In genomic region chr10:84921701-84922100, GRCh38 we compare ENCODE assay signal across 35 cellular contexts.
DNase-seq lines count a peak whose midpoint lies in the region; ATAC-seq lines count a peak whose summit lies in the region.
"Had no signal": no experiment of that assay in that cellular context is flagged by ENCODE, and none has a peak within 500 bp of the region (broad histone marks: within the 10 kb centered on the region; RNA-seq: fewer than 3 reads in every experiment).

No MANE protein-coding gene starts in this region.

- no peaks in the 10 kb centered on the region for H3K4me1 Mint-ChIP-seq in naive thymus-derived CD4-positive, alpha-beta T cell
- H3K4me1 Mint-ChIP-seq: B cell; CD14-positive monocyte; CD4-positive, alpha-beta memory T cell; CD4-positive, CD25-positive, alpha-beta regulatory T cell; CD8-positive, alpha-beta memory T cell had no signal

- CTCF ChIA-PET in naive thymus-derived CD4-positive, alpha-beta T cell (lab: Charles Lee), result no interaction called here

- no peaks in the 10 kb centered on the region for H3K36me3 Mint-ChIP-seq in naive thymus-derived CD4-positive, alpha-beta T cell
- H3K36me3 Mint-ChIP-seq: CD14-positive monocyte; CD4-positive, alpha-beta memory T cell; CD4-positive, CD25-positive, alpha-beta regulatory T cell; CD8-positive, alpha-beta memory T cell; CD8-positive, alpha-beta T cell had no signal

- H3K36me3 ChIP-seq in naive thymus-derived CD4-positive, alpha-beta T cell (ENCODE audit: control insufficient read depth in 2 of 3, insufficient read depth in 3 of 3, low read length in 3 of 3), result no peaks in the 10 kb centered on the region
- H3K36me3 ChIP-seq: BE2C; BLaER1; BLaER1 treated with 17β-estradiol and CSF1 and Interleukin-3, amounts not matched to agents 10 nM and 100 nM had no signal

- no peak overlapping the region for H3K27ac Mint-ChIP-seq in naive thymus-derived CD4-positive, alpha-beta T cell
- H3K27ac Mint-ChIP-seq: B cell; CD14-positive monocyte; CD4-positive, alpha-beta memory T cell; CD4-positive, alpha-beta T cell; CD4-positive, CD25-positive, alpha-beta regulatory T cell; CD8-positive, alpha-beta memory T cell; CD8-positive, alpha-beta T cell had no signal

- H3K27me3 ChIP-seq in naive thymus-derived CD4-positive, alpha-beta T cell (ENCODE audit: control insufficient read depth in 2 of 2, insufficient read depth in 2 of 2, low read length in 2 of 2), result no peaks in the 10 kb centered on the region
- H3K27me3 ChIP-seq: BLaER1; BLaER1 treated with 17β-estradiol and CSF1 and Interleukin-3, amounts not matched to agents 10 nM and 100 nM had no signal

- H3K4me3 Mint-ChIP-seq in naive thymus-derived CD4-positive, alpha-beta T cell, result no peak overlapping the region
- H3K4me3 Mint-ChIP-seq: B cell; CD14-positive monocyte; CD4-positive, alpha-beta memory T cell; CD4-positive, alpha-beta T cell; CD4-positive, CD25-positive, alpha-beta regulatory T cell; CD8-positive, alpha-beta memory T cell; CD8-positive, alpha-beta T cell had no signal

- no peak overlapping the region for H3K27ac ChIP-seq in naive thymus-derived CD4-positive, alpha-beta T cell (ENCODE audit: low read depth, low read length)
- H3K27ac ChIP-seq: 22Rv1; A549; BLaER1; BLaER1 treated with 17β-estradiol and CSF1 and Interleukin-3, amounts not matched to agents 10 nM and 100 nM; C4-2B had no signal

- no peaks in the 10 kb centered on the region for H3K9me3 ChIP-seq in naive thymus-derived CD4-positive, alpha-beta T cell (ENCODE audit: control insufficient read depth in 2 of 3, low read length in 3 of 3)
- H3K9me3 ChIP-seq: A549, BE2C, Caco-2 had no signal

- no peak for ATAC-seq in HG03521 (IDR thresholded peaks at IDR 0.05; ENCODE audit: unreplicated experiment)
- no peak for ATAC-seq in HG02870 (IDR thresholded peaks at IDR 0.05; ENCODE audit: unreplicated experiment)
- ATAC-seq in naive thymus-derived CD4-positive, alpha-beta T cell, result no peak
- ATAC-seq: A549; CD8-positive, alpha-beta T cell had no signal

- H3K27me3 Mint-ChIP-seq in naive thymus-derived CD4-positive, alpha-beta T cell, result peaks cover 0 to 9% (median 5%) of the 10 kb centered on the region in 5 donors
- H3K27me3 Mint-ChIP-seq: B cell; CD4-positive, alpha-beta memory T cell; CD4-positive, CD25-positive, alpha-beta regulatory T cell had no signal

- POLR2A ChIA-PET in naive thymus-derived CD4-positive, alpha-beta T cell (lab: Charles Lee), result no interaction called here

- no peaks in the 10 kb centered on the region for H3K4me1 ChIP-seq in naive thymus-derived CD4-positive, alpha-beta T cell (ENCODE audit: control insufficient read depth in 2 of 2, insufficient read depth in 2 of 2, low read length in 2 of 2)
- H3K4me1 ChIP-seq: A549; BE2C; BLaER1; BLaER1 treated with 17β-estradiol and CSF1 and Interleukin-3, amounts not matched to agents 10 nM and 100 nM; Caco-2 had no signal

- in situ Hi-C loops in SK-MEL-5 (cut with HindIII; ENCODE audit: low pct_unique_long_range_greater_than_20kb, low sequenced_read_pairs), result no loop called here

- H3K4me3 ChIP-seq in naive thymus-derived CD4-positive, alpha-beta T cell (ENCODE audit: low read length), result no peak overlapping the region
- H3K4me3 ChIP-seq: A549; BLaER1; BLaER1 treated with 17β-estradiol and CSF1 and Interleukin-3, amounts not matched to agents 10 nM and 100 nM had no signal

- DNase-seq in COLO829 (ENCODE audit: low spot score) (peak; percentile 48), SK-MEL-5 (ENCODE audit: low read depth, low spot score) (peak; percentile 51), epidermal melanocyte (ENCODE audit: insufficient read length, low spot score) (peak; percentile 37), foreskin melanocyte (peak; percentile 76), hippocampal formation (lab: John Stamatoyannopoulos, UW) (no peak)
- no peak for DNase-seq in naive thymus-derived CD4-positive, alpha-beta T cell
- DNase-seq: 8988T; ACHN; AML-193; BE2C; C1 segment of cervical spinal cord; Caco-2; Calu3; CD4-positive, alpha-beta memory T cell; CD4-positive, alpha-beta T cell; CD4-positive, CD25-positive, alpha-beta regulatory T cell; CD8-positive, alpha-beta memory T cell; CD8-positive, alpha-beta T cell; COR-L47; DMS 273 treated with DMSO at 0.1 percent for 48 hours; DMS153; DMS53; DMS79; DMS79 treated with DMSO at 0.1 percent for 48 hours; DND-41; EL had no signal

- H3K9me3 Mint-ChIP-seq in naive thymus-derived CD4-positive, alpha-beta T cell, result peaks cover 0 to 11% (median 4%) of the 10 kb centered on the region in 11 donors
- H3K9me3 Mint-ChIP-seq: CD14-positive monocyte had no signal

- intact Hi-C loops in naive thymus-derived CD4-positive, alpha-beta T cell (cut with micrococcal nuclease), result no loop called here

Comparison
In these comparisons a context has a peak if more than half of its experiments do, and no peak if none do; other contexts are left out.
1. DNase-seq: peak in COLO829 (single experiment), SK-MEL-5 (single experiment), epidermal melanocyte (single experiment) and foreskin melanocyte (single experiment); none in naive thymus-derived CD4-positive, alpha-beta T cell (0 of 9) and hippocampal formation (0 of 2).